ENCODE assay signal across 2 cellular contexts in the genomic region with DNA sequence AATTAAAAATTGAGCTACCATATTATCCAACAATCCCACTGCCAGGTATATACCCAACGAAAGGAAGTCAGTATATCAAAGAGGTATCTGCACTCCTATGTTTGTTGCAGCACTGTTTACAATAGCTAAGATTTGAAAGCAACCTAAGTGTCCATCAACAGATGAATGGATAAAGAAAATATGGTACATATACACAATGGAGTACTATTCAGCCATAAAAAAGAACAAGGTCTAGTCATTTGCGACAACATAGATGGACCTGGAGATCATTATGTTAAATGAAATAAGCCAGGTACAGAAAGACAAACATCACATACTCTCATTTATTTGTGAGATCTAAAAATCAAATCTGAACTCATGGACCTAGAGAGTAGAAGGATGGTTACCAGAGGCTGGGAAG.
ATAC-seq and TF ChIP-seq lines count a peak whose summit lies in the region.
"Not testable (repeated sequence)": the region's sequence is repeated elsewhere in the genome, so short reads cannot be mapped to it uniquely, and the experiment has no call there.

No MANE protein-coding gene starts in this region.

- POLR2A ChIA-PET in HEK293 (lab: Yijun Ruan, JAX): not testable (repeated sequence)

- CTCF ChIA-PET in HEK293 (lab: Yijun Ruan, JAX): not testable (repeated sequence)

- H3K36me3 ChIP-seq in HEK293 (ENCODE audit: control insufficient read depth in 2 of 2, insufficient read depth in 1 of 2, low read length in 2 of 2): not testable (repeated sequence)

- ATAC-seq in SK-N-SH treated with all-trans-retinoic acid at 6 μM for 48 hours: not testable (repeated sequence)

- TF ChIP-seq CTCF in HEK293 (tag by site-specific recombination; IDR thresholded peaks at IDR 0.05): not testable (repeated sequence)

- not testable (repeated sequence) for H3K9me3 ChIP-seq in HEK293 (ENCODE audit: control insufficient read depth, insufficient read depth, low read depth, low read length)

- H3K4me1 ChIP-seq in HEK293 (ENCODE audit: control insufficient read depth, insufficient read depth, low read length): not testable (repeated sequence)

- H3K4me3 ChIP-seq in HEK293 (ENCODE audit: low read depth, low read length): not testable (repeated sequence)

- H3K27ac ChIP-seq in HEK293 (ENCODE audit: extremely low read depth, low read depth, low read length): not testable (repeated sequence)

TF ChIP-seq in HEK293, 187 proteins besides CTCF, POLR2A, EP300 and RAD21:
- peak; percentile 83 for TF ChIP-seq ZNF146 (tag by site-specific recombination; IDR thresholded peaks at IDR 0.05)

TF ChIP-seq in SK-N-SH treated with all-trans-retinoic acid at 6 μM for 48 hours, 23 proteins besides CTCF, POLR2A, EP300 and RAD21:
- peak; percentile 80; the same call in 1 of the 2 replicates for TF ChIP-seq ZNF8 (CRISPR knock-in tag; IDR thresholded peaks at IDR 0.05)
